In genomic region chr1:51287966-51288365, GRCh38 we compare ENCODE assay signal across 22 cellular contexts. TPM values are rescaled to one million over a fixed set of nuclear protein-coding genes. Genes with fewer than 3 reads are reported as not detected.
"Had no signal": no experiment of that assay in that cellular context is flagged by ENCODE, and none has a peak within 500 bp of the region (broad histone marks: within the 10 kb centered on the region; RNA-seq: fewer than 3 reads in every experiment).

No MANE protein-coding gene starts in this region.

- H3K27me3 ChIP-seq: MG63, Peyer's patch, SJCRH30 had no signal

- H3K4me3 ChIP-seq: MG63, Peyer's patch, SJCRH30 had no signal

- DNase-seq: IMR-90; Karpas-422; KG1; MG63; NCI-H1092; NCI-H1105 treated with DMSO at 0.1 percent for 48 hours; NCI-H1417 treated with DMSO at 0.1 percent for 48 hours; NCI-H187 treated with DMSO at 0.1 percent for 48 hours; NCI-H2029 treated with DMSO at 0.1 percent for 48 hours; NCI-H2171 treated with DMSO at 0.1 percent for 48 hours; NCI-H524; NCI-H526 treated with DMSO at 0.1 percent for 48 hours; NCI-H748 treated with DMSO at 0.1 percent for 48 hours; NK-92 treated with Interleukin-12 subunit alpha and Interleukin-12 subunit beta, amount 100 ng/mL, for 24 hours; PC-3; Peyer's patch; SHP77 treated with DMSO at 0.1 percent for 48 hours; SJCRH30 had no signal

- ATAC-seq: PC-3, Right ventricle myocardium inferior, SK-N-SH treated with all-trans-retinoic acid at 6 μM for 48 hours had no signal

- H3K27ac ChIP-seq: Peyer's patch, SJCRH30 had no signal

- H3K9me3 ChIP-seq: MG63, Peyer's patch, SJCRH30 had no signal

- H3K36me3 ChIP-seq: Peyer's patch, SJCRH30 had no signal

RNA-seq across cellular contexts. Expression of gene TTC39A, which starts 42.4 kb away (rescaled TPM):
- total RNA-seq: HT1080, OCI-LY7 had no signal
